Comparison of ENCODE assay signal across 9 cellular contexts in the genomic region with DNA sequence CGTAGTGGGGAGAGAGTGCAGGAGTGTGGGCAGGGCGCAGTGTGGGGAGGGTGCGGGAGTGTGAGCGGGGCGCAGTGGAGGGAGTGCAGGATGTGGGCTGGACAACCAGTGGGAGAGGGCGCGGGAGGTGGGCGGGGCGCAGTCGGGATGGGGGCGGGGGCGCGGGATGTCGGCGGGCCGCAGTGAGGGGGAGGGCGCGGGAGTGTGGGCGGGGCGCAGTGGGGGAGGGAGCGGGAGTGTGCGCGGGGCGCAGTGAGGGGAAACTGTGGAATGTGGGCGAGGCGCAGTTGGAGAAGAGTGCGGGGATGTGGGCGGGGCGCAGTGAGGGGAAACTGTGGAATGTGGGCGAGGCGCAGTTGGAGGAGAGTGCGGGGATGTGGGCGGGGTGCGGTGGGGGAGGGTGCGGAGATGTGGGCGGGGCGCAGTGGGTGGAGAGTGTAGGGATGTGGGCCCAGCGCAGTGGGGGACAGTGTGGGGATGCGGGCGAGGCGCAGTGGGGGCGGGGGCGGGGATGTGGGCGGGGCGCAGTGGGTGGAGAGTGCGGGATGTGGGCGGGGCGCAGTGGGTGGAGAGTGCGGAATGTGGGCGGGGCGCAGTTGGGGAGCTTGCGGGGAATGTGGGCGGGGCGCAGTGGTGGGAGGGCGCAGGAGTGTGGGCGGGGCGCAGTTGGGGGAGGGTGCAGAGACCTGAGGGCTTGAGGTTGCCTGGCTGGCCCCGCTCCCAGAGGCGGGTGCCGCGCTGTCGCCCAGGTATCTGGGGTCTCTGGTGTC. TPM values are rescaled to one million over a fixed set of nuclear protein-coding genes. Genes with fewer than 3 reads are reported as not detected.
A peak's percentile ranks its signal among the peaks of the same experiment; 100 is the strongest.
DNase-seq lines count a peak whose midpoint lies in the region; ATAC-seq and TF ChIP-seq lines count a peak whose summit lies in the region.
"Had no signal": no experiment of that assay in that cellular context is flagged by ENCODE, and none has a peak within 500 bp of the region (broad histone marks: within the 10 kb centered on the region; RNA-seq: fewer than 3 reads in every experiment).

A gene (plus strand): TSS at position 723 of the 770 bp plus-strand sequence. CDS start 257 bp downstream, outside the sequence.

- ATAC-seq in Right ventricle myocardium inferior (peak; percentile 72), omental fat pad (ENCODE audit: low FRiP score) (peak; percentile 71), HG03432 (IDR thresholded peaks at IDR 0.05; ENCODE audit: unreplicated experiment) (no peak)

- no peak for TF ChIP-seq CTCF in omental fat pad (IDR thresholded peaks at IDR 0.05)

- DNase-seq in COLO829 (ENCODE audit: low spot score) (peak; percentile 57), NCI-H2171 treated with DMSO at 0.1 percent for 48 hours (lab: John Stamatoyannopoulos, UW) (peak; percentile 18), Right ventricle myocardium inferior (ENCODE audit: missing footprints) (peak; percentile 84), omental fat pad (ENCODE audit: low spot score) (peak; percentile 41), SHP77 (lab: John Stamatoyannopoulos, UW) (no peak), GM19240 (ENCODE audit: insufficient read length, low spot score) (no peak)

- no peak within 1 kb of the TSS for H3K27ac Mint-ChIP-seq in activated naive CD4-positive, alpha-beta T cell treated with anti-CD3 and anti-CD28 coated beads, Interleukin-2, amount 50 U/mL, for 24 hours

- H3K27me3 Mint-ChIP-seq in activated naive CD4-positive, alpha-beta T cell treated with anti-CD3 and anti-CD28 coated beads, Interleukin-2, amount 50 U/mL, for 24 hours, result peaks cover 20% of the 10 kb centered on the region

- intact Hi-C loops in Right ventricle myocardium inferior (cut with DNase I), result no loop called here

- no peaks in the 10 kb centered on the region for H3K9me3 Mint-ChIP-seq in activated naive CD4-positive, alpha-beta T cell treated with anti-CD3 and anti-CD28 coated beads, Interleukin-2, amount 50 U/mL, for 24 hours

- no peaks in the 10 kb centered on the region for H3K36me3 Mint-ChIP-seq in activated naive CD4-positive, alpha-beta T cell treated with anti-CD3 and anti-CD28 coated beads, Interleukin-2, amount 50 U/mL, for 24 hours

- H3K4me3 Mint-ChIP-seq in activated naive CD4-positive, alpha-beta T cell treated with anti-CD3 and anti-CD28 coated beads, Interleukin-2, amount 50 U/mL, for 24 hours, result peak within 1 kb of the TSS; percentile 66

- peaks cover 21% of the 10 kb centered on the region for H3K4me1 Mint-ChIP-seq in activated naive CD4-positive, alpha-beta T cell treated with anti-CD3 and anti-CD28 coated beads, Interleukin-2, amount 50 U/mL, for 24 hours

RNA-seq across cellular contexts. Expression of the gene that starts here (rescaled TPM):
- not detected for total RNA-seq in Right ventricle myocardium inferior
- total RNA-seq in omental fat pad, result under 1 TPM in 1 of 4 donors, not detected in 3; 0.93 TPM
- total RNA-seq: subcutaneous adipose tissue had no signal

Comparison
In these comparisons a context has a peak if more than half of its experiments do, and no peak if none do; other contexts are left out.
1. Peak in DNase-seq and ATAC-seq in Right ventricle myocardium inferior; RNA of the gene not detected or under 1 TPM.
2. Peak in DNase-seq and ATAC-seq in omental fat pad; RNA of the gene not detected or under 1 TPM.
3. DNase-seq: peak in COLO829 (single experiment) and NCI-H2171 treated with DMSO at 0.1 percent for 48 hours (single experiment); none in SHP77 (0 of 2) and GM19240 (single experiment).